9 cellular contexts compared by ENCODE assay signal in the genomic region with DNA sequence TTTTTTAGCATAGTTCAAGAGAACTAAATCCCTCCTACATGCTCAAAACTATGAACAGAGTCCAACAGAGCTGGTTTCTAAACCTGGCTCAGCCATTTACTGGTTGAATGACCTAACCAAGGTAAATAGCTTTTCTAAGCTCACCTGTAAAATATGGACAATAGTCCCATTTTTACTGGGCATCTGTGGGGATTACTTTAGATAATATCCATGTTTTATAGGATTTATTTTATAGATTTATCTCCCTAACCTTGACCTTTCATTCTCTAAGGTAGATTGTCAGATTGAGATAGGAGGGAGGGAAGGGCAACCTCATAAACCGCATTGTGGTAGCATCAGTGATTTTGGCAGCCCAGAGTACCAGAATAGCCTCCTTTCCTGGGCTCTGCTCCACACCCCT.
"Had no signal": no experiment of that assay in that cellular context is flagged by ENCODE, and none has a peak within 500 bp of the region (broad histone marks: within the 10 kb centered on the region; RNA-seq: fewer than 3 reads in every experiment).

No MANE protein-coding gene starts in this region.

- H3K27ac Mint-ChIP-seq: GM23338, H9, HFFc6 had no signal

- H3K4me3 Mint-ChIP-seq: GM23338, H9, HFFc6 had no signal

- ATAC-seq: GM23338, HCT116 had no signal

- H3K27ac ChIP-seq: GM23248 had no signal

- H3K36me3 ChIP-seq: HAP-1 had no signal

- DNase-seq: GM23248, GOT3, H7, H9, HCEC 1CT, HFFc6 had no signal

- H3K4me3 ChIP-seq: GM23248, GM23338, HAP-1 had no signal

- H3K4me1 Mint-ChIP-seq: GM23338 had no signal
